ENCODE assay signal across 8 cellular contexts in genomic region chr20:7094438-7094997, GRCh38.
DNase-seq lines count a peak whose midpoint lies in the region; ATAC-seq and TF ChIP-seq lines count a peak whose summit lies in the region.

No MANE protein-coding gene starts in this region.

- H3K9me3 ChIP-seq in endodermal cell (ENCODE audit: control insufficient read depth, low read length) (peaks cover 50% of the 10 kb centered on the region), parathyroid adenoma (ENCODE audit: control insufficient read depth, low read length) (no peaks in the 10 kb centered on the region), aorta (ENCODE audit: control insufficient read depth, low read length) (peaks cover 6% of the 10 kb centered on the region)

- H3K27ac ChIP-seq in endodermal cell (ENCODE audit: low read depth, low read length), result no peak overlapping the region
- H3K27ac ChIP-seq in parathyroid adenoma, result no peak overlapping the region
- no peak overlapping the region for H3K27ac ChIP-seq in aorta (ENCODE audit: low read depth in 1 of 2, low read length in 2 of 2)

- DNase-seq in EH (ENCODE audit: low read depth) (peak; percentile 11), HFFc6 (no peak), NCI-H82 treated with DMSO at 0.1 percent for 48 hours (lab: John Stamatoyannopoulos, UW; ENCODE audit: unreplicated experiment) (peak; percentile 7), endodermal cell (peak; percentile 73), aorta (no peak)
- no peak for DNase-seq in central memory CD4-positive, alpha-beta T cell

- H3K27me3 ChIP-seq in endodermal cell (ENCODE audit: control insufficient read depth, insufficient read depth, low read length, poor library complexity, severe bottlenecking) (no peaks in the 10 kb centered on the region), parathyroid adenoma (ENCODE audit: control insufficient read depth, insufficient read depth, low read length) (no peaks in the 10 kb centered on the region), aorta (ENCODE audit: control insufficient read depth in 1 of 2, insufficient read depth in 2 of 2, low read length in 1 of 2) (peaks cover 0 to 2% of the 10 kb centered on the region in 2 donors)

- H3K36me3 Mint-ChIP-seq in HFFc6 (ENCODE audit: low read depth), result peaks cover 4% of the 10 kb centered on the region; the same call in 1 of the 2 replicates
- H3K36me3 Mint-ChIP-seq in endodermal cell (ENCODE audit: low read depth), result no peaks in the 10 kb centered on the region

- no peaks in the 10 kb centered on the region for H3K4me1 Mint-ChIP-seq in HFFc6 (ENCODE audit: low read depth)
- H3K4me1 Mint-ChIP-seq in endodermal cell, result peaks cover 3% of the 10 kb centered on the region

- no peak overlapping the region for H3K4me3 ChIP-seq in endodermal cell (ENCODE audit: low read length)
- H3K4me3 ChIP-seq in parathyroid adenoma (ENCODE audit: low read depth, low read length), result no peak overlapping the region
- H3K4me3 ChIP-seq in aorta (ENCODE audit: low read length in 2 of 2), result no peak overlapping the region

- ATAC-seq in aorta (ENCODE audit: low FRiP score) (no peak), GM18517 (IDR thresholded peaks at IDR 0.05; ENCODE audit: unreplicated experiment) (no peak)

- H3K4me3 Mint-ChIP-seq in HFFc6, result no peak overlapping the region
- H3K4me3 Mint-ChIP-seq in endodermal cell, result no peak overlapping the region

- H3K79me2 ChIP-seq in parathyroid adenoma, result no peaks in the 10 kb centered on the region

- H3K9ac ChIP-seq in endodermal cell (ENCODE audit: extremely low read depth, low read length, poor library complexity, severe bottlenecking) (no peak overlapping the region), parathyroid adenoma (no peak overlapping the region)

- intact Hi-C loops in aorta (cut with DNase I), result no loop called here

- 33 to 49% methylated on average over 6 to 7 of the region's 7 CpGs for WGBS in endodermal cell (ENCODE audit: insufficient coverage in 1 of 2, insufficient read length in 1 of 2), 2 experiments
- 25 to 27% methylated on average over 7 of the region's 7 CpGs for WGBS in aorta, 2 donors

- H3K4me1 ChIP-seq in endodermal cell (ENCODE audit: control insufficient read depth, insufficient read depth, low read length) (no peaks in the 10 kb centered on the region), parathyroid adenoma (no peaks in the 10 kb centered on the region), aorta (ENCODE audit: control insufficient read depth in 1 of 2, insufficient read depth in 2 of 2, low read length in 2 of 2) (no peaks in the 10 kb centered on the region)

- no peaks in the 10 kb centered on the region for H3K36me3 ChIP-seq in endodermal cell (ENCODE audit: control insufficient read depth, insufficient read depth, low read length)
- H3K36me3 ChIP-seq in parathyroid adenoma (ENCODE audit: control insufficient read depth, insufficient read depth, low read length), result no peaks in the 10 kb centered on the region
- H3K36me3 ChIP-seq in aorta (ENCODE audit: control insufficient read depth in 1 of 2, insufficient read depth in 2 of 2, low read length in 1 of 2), result no peaks in the 10 kb centered on the region

- TF ChIP-seq CTCF in HFFc6 (IDR thresholded peaks at IDR 0.05) (peak; percentile 50; the same call in 1 of the 2 replicates), endodermal cell (conservative IDR thresholded peaks at IDR 0.05) (peak; percentile 98), parathyroid adenoma (IDR thresholded peaks at IDR 0.05) (peak; percentile 35)

- peaks cover 44% of the 10 kb centered on the region for H3K9me3 Mint-ChIP-seq in HFFc6
- H3K9me3 Mint-ChIP-seq in endodermal cell, result peaks cover 14% of the 10 kb centered on the region

- H3K4me2 ChIP-seq in parathyroid adenoma (ENCODE audit: low read length), result no peak overlapping the region

- no peak overlapping the region for H3K27ac Mint-ChIP-seq in HFFc6
- H3K27ac Mint-ChIP-seq in endodermal cell, result no peak overlapping the region

- no peaks in the 10 kb centered on the region for H3K27me3 Mint-ChIP-seq in HFFc6 (ENCODE audit: insufficient read depth)
- H3K27me3 Mint-ChIP-seq in endodermal cell (ENCODE audit: insufficient read depth), result no peaks in the 10 kb centered on the region

- H2AFZ ChIP-seq in parathyroid adenoma, result no peak overlapping the region

Comparison
In these comparisons a context has a peak if more than half of its experiments do, and no peak if none do; other contexts are left out.
1. DNase-seq: peak in EH (single experiment), NCI-H82 treated with DMSO at 0.1 percent for 48 hours (single experiment) and endodermal cell (single experiment); none in HFFc6 (single experiment), aorta (0 of 2) and central memory CD4-positive, alpha-beta T cell (single experiment).
2. CTCF ChIP-seq: peak in every context shown above with its lines; median percentile 98 in endodermal cell; 50 in HFFc6; 35 in parathyroid adenoma.